ENCODE assay signal across 1 cellular context in genomic region chr7:105014725-105015630, GRCh38.
TF ChIP-seq lines count a peak whose summit lies in the region.

No MANE protein-coding gene starts in this region.

TF ChIP-seq in GM12878, 131 proteins besides CTCF, POLR2A, EP300 and RAD21 (continued from another document):
- peak; percentile 96; the same call in 1 of the 2 replicates for TF ChIP-seq WRNIP1 (IDR thresholded peaks at IDR 0.05; ENCODE audit: borderline replicate concordance, low read depth, low read length)
- no peak for TF ChIP-seq GABPA (IDR thresholded peaks at IDR 0.05; ENCODE audit: low read depth)
- TF ChIP-seq, protein P1, sequence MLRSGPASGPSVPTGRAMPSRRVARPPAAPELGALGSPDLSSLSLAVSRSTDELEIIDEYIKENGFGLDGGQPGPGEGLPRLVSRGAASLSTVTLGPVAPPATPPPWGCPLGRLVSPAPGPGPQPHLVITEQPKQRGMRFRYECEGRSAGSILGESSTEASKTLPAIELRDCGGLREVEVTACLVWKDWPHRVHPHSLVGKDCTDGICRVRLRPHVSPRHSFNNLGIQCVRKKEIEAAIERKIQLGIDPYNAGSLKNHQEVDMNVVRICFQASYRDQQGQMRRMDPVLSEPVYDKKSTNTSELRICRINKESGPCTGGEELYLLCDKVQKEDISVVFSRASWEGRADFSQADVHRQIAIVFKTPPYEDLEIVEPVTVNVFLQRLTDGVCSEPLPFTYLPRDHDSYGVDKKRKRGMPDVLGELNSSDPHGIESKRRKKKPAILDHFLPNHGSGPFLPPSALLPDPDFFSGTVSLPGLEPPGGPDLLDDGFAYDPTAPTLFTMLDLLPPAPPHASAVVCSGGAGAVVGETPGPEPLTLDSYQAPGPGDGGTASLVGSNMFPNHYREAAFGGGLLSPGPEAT (IDR thresholded peaks at IDR 0.05; ENCODE audit: low read depth), result no peak
- no peak for TF ChIP-seq SREBF2 (IDR thresholded peaks at IDR 0.05; ENCODE audit: low read length)
- TF ChIP-seq DPF2 (IDR thresholded peaks at IDR 0.05), result no peak
- no peak for TF ChIP-seq HDGF (IDR thresholded peaks at IDR 0.05)
- TF ChIP-seq SIN3A (IDR thresholded peaks at IDR 0.05; ENCODE audit: low read depth, low read length), result peak; percentile 46; the same call in 1 of the 2 replicates
- 0 out of 2 replicates have a peak, but pooled peaks have one; percentile 41 for TF ChIP-seq RCOR1 (conservative IDR thresholded peaks at IDR 0.05; ENCODE audit: low read depth, low read length)
- TF ChIP-seq, protein P2, sequence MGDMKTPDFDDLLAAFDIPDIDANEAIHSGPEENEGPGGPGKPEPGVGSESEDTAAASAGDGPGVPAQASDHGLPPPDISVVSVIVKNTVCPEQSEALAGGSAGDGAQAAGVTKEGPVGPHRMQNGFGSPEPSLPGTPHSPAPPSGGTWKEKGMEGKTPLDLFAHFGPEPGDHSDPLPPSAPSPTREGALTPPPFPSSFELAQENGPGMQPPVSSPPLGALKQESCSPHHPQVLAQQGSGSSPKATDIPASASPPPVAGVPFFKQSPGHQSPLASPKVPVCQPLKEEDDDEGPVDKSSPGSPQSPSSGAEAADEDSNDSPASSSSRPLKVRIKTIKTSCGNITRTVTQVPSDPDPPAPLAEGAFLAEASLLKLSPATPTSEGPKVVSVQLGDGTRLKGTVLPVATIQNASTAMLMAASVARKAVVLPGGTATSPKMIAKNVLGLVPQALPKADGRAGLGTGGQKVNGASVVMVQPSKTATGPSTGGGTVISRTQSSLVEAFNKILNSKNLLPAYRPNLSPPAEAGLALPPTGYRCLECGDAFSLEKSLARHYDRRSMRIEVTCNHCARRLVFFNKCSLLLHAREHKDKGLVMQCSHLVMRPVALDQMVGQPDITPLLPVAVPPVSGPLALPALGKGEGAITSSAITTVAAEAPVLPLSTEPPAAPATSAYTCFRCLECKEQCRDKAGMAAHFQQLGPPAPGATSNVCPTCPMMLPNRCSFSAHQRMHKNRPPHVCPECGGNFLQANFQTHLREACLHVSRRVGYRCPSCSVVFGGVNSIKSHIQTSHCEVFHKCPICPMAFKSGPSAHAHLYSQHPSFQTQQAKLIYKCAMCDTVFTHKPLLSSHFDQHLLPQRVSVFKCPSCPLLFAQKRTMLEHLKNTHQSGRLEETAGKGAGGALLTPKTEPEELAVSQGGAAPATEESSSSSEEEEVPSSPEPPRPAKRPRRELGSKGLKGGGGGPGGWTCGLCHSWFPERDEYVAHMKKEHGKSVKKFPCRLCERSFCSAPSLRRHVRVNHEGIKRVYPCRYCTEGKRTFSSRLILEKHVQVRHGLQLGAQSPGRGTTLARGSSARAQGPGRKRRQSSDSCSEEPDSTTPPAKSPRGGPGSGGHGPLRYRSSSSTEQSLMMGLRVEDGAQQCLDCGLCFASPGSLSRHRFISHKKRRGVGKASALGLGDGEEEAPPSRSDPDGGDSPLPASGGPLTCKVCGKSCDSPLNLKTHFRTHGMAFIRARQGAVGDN (IDR thresholded peaks at IDR 0.05), result peak; percentile 21; the same call in 1 of the 2 replicates
- TF ChIP-seq SMC3 (IDR thresholded peaks at IDR 0.05; ENCODE audit: borderline replicate concordance, low read length), result 0 out of 2 replicates have a peak, but pooled peaks have one; percentile 6
- no peak for TF ChIP-seq ZNF217 (IDR thresholded peaks at IDR 0.05)
- TF ChIP-seq CEBPB (IDR thresholded peaks at IDR 0.05; ENCODE audit: borderline replicate concordance in 1 of 2, low read depth in 2 of 2, low read length in 2 of 2), result no peak
- no peak for TF ChIP-seq TCF7 (IDR thresholded peaks at IDR 0.05; ENCODE audit: borderline replicate concordance)
- no peak for TF ChIP-seq IRF4 (IDR thresholded peaks at IDR 0.05; ENCODE audit: low read depth, low read length)
- peak; percentile 77 for TF ChIP-seq CHD1 (IDR thresholded peaks at IDR 0.05; ENCODE audit: low read depth, low read length)
- no peak for TF ChIP-seq NFIC (IDR thresholded peaks at IDR 0.05; ENCODE audit: low read depth, low read length)
- TF ChIP-seq BHLHE40 (IDR thresholded peaks at IDR 0.05; ENCODE audit: borderline replicate concordance in 1 of 2, low read depth in 2 of 2, low read length in 1 of 2), result no peak
- no peak for TF ChIP-seq MAX (IDR thresholded peaks at IDR 0.05; ENCODE audit: low read depth, low read length)
- no peak for TF ChIP-seq NBN (IDR thresholded peaks at IDR 0.05)
- peak; percentile 33; the same call in 1 of the 2 replicates for TF ChIP-seq BACH1 (IDR thresholded peaks at IDR 0.05; ENCODE audit: borderline replicate concordance)
- TF ChIP-seq SP1 (IDR thresholded peaks at IDR 0.05; ENCODE audit: low read depth, low read length), result no peak
- TF ChIP-seq FOXK2 (IDR thresholded peaks at IDR 0.05), result no peak
- TF ChIP-seq HCFC1 (IDR thresholded peaks at IDR 0.05; ENCODE audit: low read length), result no peak
- no peak for TF ChIP-seq BRCA1 (IDR thresholded peaks at IDR 0.05; ENCODE audit: low read depth, low read length)
- TF ChIP-seq MXI1 (IDR thresholded peaks at IDR 0.05; ENCODE audit: low read depth, low read length), result no peak
- no peak for TF ChIP-seq ATF2 (IDR thresholded peaks at IDR 0.05; ENCODE audit: low read length)
- TF ChIP-seq SREBF1 (IDR thresholded peaks at IDR 0.05; ENCODE audit: low read length), result peak; percentile 34; the same call in 1 of the 2 replicates
- no peak for TF ChIP-seq BCL11A (IDR thresholded peaks at IDR 0.05; ENCODE audit: low read depth, low read length)
- TF ChIP-seq ZNF274 (IDR thresholded peaks at IDR 0.05; ENCODE audit: insufficient read depth, insufficient read length), result no peak
- no peak for TF ChIP-seq MTA3 (IDR thresholded peaks at IDR 0.05; ENCODE audit: borderline replicate concordance, low read length)
- no peak for TF ChIP-seq PAX8 (IDR thresholded peaks at IDR 0.05)
- no peak for TF ChIP-seq FOS (IDR thresholded peaks at IDR 0.05; ENCODE audit: borderline replicate concordance, extremely low read depth, insufficient read length)
- peak; percentile 51 for TF ChIP-seq POLR2AphosphoS5 (IDR thresholded peaks at IDR 0.05; ENCODE audit: low read length)
- TF ChIP-seq SPI1 (IDR thresholded peaks at IDR 0.05; ENCODE audit: borderline replicate concordance, insufficient read depth, low read depth, low read length), result no peak
- TF ChIP-seq, protein P3, sequence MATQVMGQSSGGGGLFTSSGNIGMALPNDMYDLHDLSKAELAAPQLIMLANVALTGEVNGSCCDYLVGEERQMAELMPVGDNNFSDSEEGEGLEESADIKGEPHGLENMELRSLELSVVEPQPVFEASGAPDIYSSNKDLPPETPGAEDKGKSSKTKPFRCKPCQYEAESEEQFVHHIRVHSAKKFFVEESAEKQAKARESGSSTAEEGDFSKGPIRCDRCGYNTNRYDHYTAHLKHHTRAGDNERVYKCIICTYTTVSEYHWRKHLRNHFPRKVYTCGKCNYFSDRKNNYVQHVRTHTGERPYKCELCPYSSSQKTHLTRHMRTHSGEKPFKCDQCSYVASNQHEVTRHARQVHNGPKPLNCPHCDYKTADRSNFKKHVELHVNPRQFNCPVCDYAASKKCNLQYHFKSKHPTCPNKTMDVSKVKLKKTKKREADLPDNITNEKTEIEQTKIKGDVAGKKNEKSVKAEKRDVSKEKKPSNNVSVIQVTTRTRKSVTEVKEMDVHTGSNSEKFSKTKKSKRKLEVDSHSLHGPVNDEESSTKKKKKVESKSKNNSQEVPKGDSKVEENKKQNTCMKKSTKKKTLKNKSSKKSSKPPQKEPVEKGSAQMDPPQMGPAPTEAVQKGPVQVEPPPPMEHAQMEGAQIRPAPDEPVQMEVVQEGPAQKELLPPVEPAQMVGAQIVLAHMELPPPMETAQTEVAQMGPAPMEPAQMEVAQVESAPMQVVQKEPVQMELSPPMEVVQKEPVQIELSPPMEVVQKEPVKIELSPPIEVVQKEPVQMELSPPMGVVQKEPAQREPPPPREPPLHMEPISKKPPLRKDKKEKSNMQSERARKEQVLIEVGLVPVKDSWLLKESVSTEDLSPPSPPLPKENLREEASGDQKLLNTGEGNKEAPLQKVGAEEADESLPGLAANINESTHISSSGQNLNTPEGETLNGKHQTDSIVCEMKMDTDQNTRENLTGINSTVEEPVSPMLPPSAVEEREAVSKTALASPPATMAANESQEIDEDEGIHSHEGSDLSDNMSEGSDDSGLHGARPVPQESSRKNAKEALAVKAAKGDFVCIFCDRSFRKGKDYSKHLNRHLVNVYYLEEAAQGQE (IDR thresholded peaks at IDR 0.05; ENCODE audit: low read depth, low read length), result no peak
- TF ChIP-seq SMARCA5 (IDR thresholded peaks at IDR 0.05), result no peak
- no peak for TF ChIP-seq RUNX3 (IDR thresholded peaks at IDR 0.05; ENCODE audit: low read length)
- no peak for TF ChIP-seq SRF (IDR thresholded peaks at IDR 0.05; ENCODE audit: low read depth in 2 of 2, low read length in 2 of 2)
- no peak for TF ChIP-seq TARDBP (IDR thresholded peaks at IDR 0.05; ENCODE audit: borderline replicate concordance)
